ENCODE assay signal across 8 cellular contexts in the genomic region with DNA sequence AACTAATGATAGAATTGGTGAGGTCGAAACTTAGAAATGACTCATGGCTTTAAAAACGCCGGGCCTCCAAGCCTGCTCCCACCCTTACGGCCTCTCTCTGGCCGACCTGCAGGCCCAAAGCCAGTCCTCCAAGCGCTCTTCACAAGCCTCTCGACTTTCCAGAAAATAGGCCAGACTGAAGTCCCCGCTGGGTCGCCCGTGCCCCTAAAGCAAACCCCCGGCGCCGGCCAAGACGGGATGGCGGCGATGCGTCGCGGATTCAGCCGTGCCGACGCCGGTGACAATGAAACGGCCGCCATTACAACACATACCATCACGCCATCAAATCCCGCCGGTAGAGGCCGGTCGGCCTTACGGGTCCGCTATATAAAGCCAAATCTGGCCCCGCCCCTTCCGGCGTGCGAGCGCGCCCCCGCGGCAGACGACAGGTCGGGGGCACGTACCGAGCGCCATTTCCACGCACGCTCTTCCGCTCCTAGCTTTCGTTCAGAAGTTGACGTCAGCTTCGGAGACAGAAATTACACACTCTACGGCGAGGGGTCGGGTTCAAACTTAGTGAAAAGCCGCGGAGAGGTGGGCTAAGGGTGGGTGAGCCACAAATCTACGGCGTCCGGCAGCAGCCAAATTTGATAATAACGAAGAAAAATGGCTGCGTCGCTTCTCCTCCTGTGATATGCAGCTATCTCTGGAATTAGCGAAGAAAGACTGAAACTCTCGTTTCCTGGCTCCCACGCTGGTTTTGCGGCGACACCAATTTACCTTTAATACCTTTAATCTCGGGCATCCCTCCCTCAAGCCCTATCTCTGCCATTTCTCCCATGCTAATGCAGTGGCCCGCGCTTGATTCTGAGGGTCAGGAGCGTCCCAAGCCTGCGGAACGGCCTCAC.
DNase-seq lines count a peak whose midpoint lies in the region; ATAC-seq, FAIRE-seq and TF ChIP-seq lines count a peak whose summit lies in the region.

A gene (minus strand): TSS at position 340 of the 887 bp plus-strand sequence. CDS start 26 bp downstream, at position 314.

- in situ Hi-C loops in GM18951 (cut with MboI; ENCODE audit: low sequenced_read_pairs, unreplicated experiment): loop anchor here (25.0 kb wide), 1 partner anchor 307 kb away; a partner anchor contains a TSS

- no peaks in the 10 kb centered on the region for H3K9me3 Mint-ChIP-seq in central memory CD8-positive, alpha-beta T cell

- DNase-seq in AG08395 (ENCODE audit: low spot score) (peak; percentile 96), NCI-H345 treated with DMSO at 0.1 percent for 48 hours (lab: John Stamatoyannopoulos, UW; ENCODE audit: unreplicated experiment) (peak; percentile 78)
- peak; percentile 94 for DNase-seq in activated CD4-positive, CD25-positive, alpha-beta regulatory T cell treated with anti-CD3 and anti-CD28 coated beads, Interleukin-2, amount 50 U/mL, for 16 hours (ENCODE audit: low read depth, low spot score)
- peak; percentile 96 to 98 for DNase-seq in central memory CD8-positive, alpha-beta T cell (ENCODE audit: low spot score in 2 of 2)
- peak; percentile 97 for DNase-seq in stimulated activated CD4-positive, alpha-beta T cell treated with anti-CD3 and anti-CD28 coated beads, Interleukin-12 subunit alpha, Interleukin-12 subunit beta, amount 100 ng/mL, for 4 hours

- H3K4me3 Mint-ChIP-seq in central memory CD8-positive, alpha-beta T cell: peak within 1 kb of the TSS; percentile 98

- peak; percentile 13 for FAIRE-seq in islet of Langerhans (lab: Jason Lieb, UNC)

- peak; percentile 82 for ATAC-seq in HG03196 (IDR thresholded peaks at IDR 0.05; ENCODE audit: unreplicated experiment)
- peak; percentile 82 for ATAC-seq in central memory CD8-positive, alpha-beta T cell (replicated peaks; ENCODE audit: extremely low read depth, poor library complexity, severe bottlenecking)

- H3K4me1 Mint-ChIP-seq in central memory CD8-positive, alpha-beta T cell: peaks cover 59% of the 10 kb centered on the region

- H3K27ac Mint-ChIP-seq in central memory CD8-positive, alpha-beta T cell (ENCODE audit: low read depth): peak within 1 kb of the TSS; percentile 96

- no peaks in the 10 kb centered on the region for H3K27me3 Mint-ChIP-seq in central memory CD8-positive, alpha-beta T cell

- H3K36me3 Mint-ChIP-seq in central memory CD8-positive, alpha-beta T cell (ENCODE audit: insufficient read depth): peaks cover 54% of the 10 kb centered on the region

- TF ChIP-seq POLR2A in GM18951 (IDR thresholded peaks at IDR 0.05; ENCODE audit: extremely low read depth, insufficient read depth, insufficient read length): peak; percentile 100

Comparison
In these comparisons a context has a peak if more than half of its experiments do, and no peak if none do; other contexts are left out.
1. Peak in every context shown above with its lines: DNase-seq and ATAC-seq.